9 cellular contexts compared by ENCODE assay signal in the genomic region with DNA sequence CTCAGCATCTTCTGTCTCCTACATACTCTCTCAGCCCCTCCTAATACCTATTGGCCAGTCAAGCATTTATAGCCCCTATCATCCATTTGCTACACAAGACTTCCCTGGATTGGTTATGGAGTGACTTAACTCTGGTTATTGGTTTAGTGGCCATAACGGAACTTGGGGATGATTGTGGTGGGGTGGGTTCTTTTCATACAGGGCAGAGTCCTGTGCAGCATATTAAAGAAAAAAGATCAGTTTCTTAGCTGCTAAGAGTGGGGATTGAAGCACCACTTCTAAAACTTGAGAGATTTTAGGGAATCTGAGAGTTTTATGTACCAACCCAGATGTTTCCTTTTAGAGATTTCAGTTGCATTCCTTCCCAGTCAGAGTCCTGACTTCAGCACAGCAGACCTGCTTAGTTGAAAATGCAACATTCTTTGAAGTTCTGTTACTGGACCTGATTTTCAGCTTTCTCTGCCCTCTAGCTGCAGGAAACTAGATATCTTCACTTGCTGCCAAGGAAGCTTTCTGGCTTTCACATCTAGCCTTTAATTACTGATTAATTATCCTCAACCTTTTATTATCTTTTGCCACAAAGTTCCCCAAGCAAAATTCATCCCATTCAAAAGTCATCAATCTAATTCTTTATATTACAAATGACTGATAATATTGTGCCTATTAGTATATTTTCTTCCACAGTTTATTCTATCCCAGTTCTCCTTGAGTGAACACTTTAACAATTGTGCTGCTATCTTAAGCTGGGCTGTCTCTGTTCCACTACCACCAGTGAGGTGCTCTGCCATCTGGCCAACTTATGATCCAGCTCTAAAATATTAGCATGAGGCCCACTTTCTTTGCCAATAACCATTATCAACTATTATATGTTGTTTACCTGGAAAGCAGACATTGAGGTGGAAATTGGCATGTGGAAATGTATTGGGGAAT.
A peak's percentile ranks its signal among the peaks of the same experiment; 100 is the strongest.
DNase-seq lines count a peak whose midpoint lies in the region; ATAC-seq, FAIRE-seq and TF ChIP-seq lines count a peak whose summit lies in the region.
"Had no signal": no experiment of that assay in that cellular context is flagged by ENCODE, and none has a peak within 500 bp of the region (broad histone marks: within the 10 kb centered on the region; RNA-seq: fewer than 3 reads in every experiment).

No MANE protein-coding gene starts in this region.

- H3K4me3 ChIP-seq in GM12878 (no peak overlapping the region), mesendoderm (ENCODE audit: low read length) (no peak overlapping the region)

- no peak overlapping the region for H2BK120ac ChIP-seq in mesendoderm (ENCODE audit: low read depth, low read length)

- no peak overlapping the region for H2AK5ac ChIP-seq in mesendoderm (ENCODE audit: low read length)

- no peaks in the 10 kb centered on the region for H3K27me3 Mint-ChIP-seq in activated T-helper 17 cell treated with anti-CD3 and anti-CD28 coated beads, Interleukin-2, amount 50 U/mL, for 72 hours

- H3K27ac Mint-ChIP-seq in activated T-helper 17 cell treated with anti-CD3 and anti-CD28 coated beads, Interleukin-2, amount 50 U/mL, for 72 hours = no peak overlapping the region

- FAIRE-seq in GM12878 (lab: Jason Lieb, UNC) = peak; percentile 18

- H3K9ac ChIP-seq in GM12878 (ENCODE audit: control insufficient read depth, insufficient read depth, low read length) (no peak overlapping the region), mesendoderm (ENCODE audit: low read length) (no peak overlapping the region)
- H3K9ac ChIP-seq: KMS-11 had no signal

- POLR2A ChIA-PET in GM12878 (lab: Charles Lee) = no interaction called here

- H3K79me1 ChIP-seq in mesendoderm (ENCODE audit: low read length) = no peaks in the 10 kb centered on the region

- H3K23ac ChIP-seq in mesendoderm (ENCODE audit: low read length) = no peak overlapping the region

- peak overlapping the region; percentile 18 for H3K56ac ChIP-seq in mesendoderm (ENCODE audit: low read length)

- H4K5ac ChIP-seq in mesendoderm (ENCODE audit: low read length) = no peak overlapping the region

- DNase-seq in GM03348 (ENCODE audit: low spot score) (peak; percentile 58), GM12878 (ENCODE audit: low read depth, low spot score) (peak; percentile 8), mesendoderm (peak; percentile 90), HT-29 (ENCODE audit: low spot score) (no peak)
- no peak for DNase-seq in activated CD8-positive, alpha-beta memory T cell treated with anti-CD3 and anti-CD28 coated beads, Interleukin-2, amount 50 U/mL, for 4 hours

- H3K36me3 ChIP-seq in GM12878 (ENCODE audit: control insufficient read depth in 2 of 2, insufficient read depth in 2 of 2, low read length in 1 of 2) = no peaks in the 10 kb centered on the region
- H3K36me3 ChIP-seq in mesendoderm (ENCODE audit: control insufficient read depth, insufficient read depth, low read length) = no peaks in the 10 kb centered on the region

- H3K4me3 Mint-ChIP-seq in activated T-helper 17 cell treated with anti-CD3 and anti-CD28 coated beads, Interleukin-2, amount 50 U/mL, for 72 hours = no peak overlapping the region

- H3K4me1 Mint-ChIP-seq in activated T-helper 17 cell treated with anti-CD3 and anti-CD28 coated beads, Interleukin-2, amount 50 U/mL, for 72 hours = no peaks in the 10 kb centered on the region

- peak in 2 of 3 experiments; percentile 14 to 20; a peak in 1 of 6 replicates for TF ChIP-seq CTCF in GM12878 (IDR thresholded peaks at IDR 0.05 in 2 of 3, conservative IDR thresholded peaks at IDR 0.05 in 1 of 3; ENCODE audit: control insufficient read depth in 2 of 3, extremely low read depth in 1 of 3, insufficient read depth in 1 of 3, low read depth in 3 of 3, low read length in 3 of 3)

- WGBS in GM12878 (ENCODE audit: insufficient coverage, insufficient replicate concordance, low lambda C conversion rate, missing lambda C conversion rate) = 44% methylated on average over 1 of the region's 1 CpG
- no CpG with 5 or more reads among the region's 1 CpG for WGBS in mesendoderm (ENCODE audit: extremely low coverage, insufficient coverage, low lambda C conversion rate)

- H3K9me3 Mint-ChIP-seq in activated T-helper 17 cell treated with anti-CD3 and anti-CD28 coated beads, Interleukin-2, amount 50 U/mL, for 72 hours = no peaks in the 10 kb centered on the region

- no TSS peak for BruUV-seq in GM12878 (replicated peaks; lab: Mats Ljungman, UMichigan)

- no peak for TF ChIP-seq POLR2A in GM12878 (IDR thresholded peaks at IDR 0.05; ENCODE audit: low read depth, low read length)

- no peak for TF ChIP-seq EP300 in GM12878 (IDR thresholded peaks at IDR 0.05; ENCODE audit: borderline replicate concordance in 1 of 2, control insufficient read depth in 1 of 2, low read depth in 2 of 2, low read length in 2 of 2)

- no peak overlapping the region for H2BK5ac ChIP-seq in mesendoderm (ENCODE audit: low read length)

- H3K4me1 ChIP-seq in GM12878 (ENCODE audit: control insufficient read depth, insufficient read depth, low read length) = no peaks in the 10 kb centered on the region
- H3K4me1 ChIP-seq in mesendoderm (ENCODE audit: control insufficient read depth, low read depth, low read length) = no peaks in the 10 kb centered on the region

- no peaks in the 10 kb centered on the region for H3K36me3 Mint-ChIP-seq in activated T-helper 17 cell treated with anti-CD3 and anti-CD28 coated beads, Interleukin-2, amount 50 U/mL, for 72 hours (ENCODE audit: low read depth)

- no peak overlapping the region for H4K8ac ChIP-seq in mesendoderm (ENCODE audit: low read depth, low read length)

- intact Hi-C loops in GM12878 (cut with micrococcal nuclease; ENCODE audit: unreplicated experiment) = no loop called here

- H3K9me3 ChIP-seq in GM12878 (replicated peaks; ENCODE audit: control insufficient read depth, insufficient read depth, low read length) = no peaks in the 10 kb centered on the region

- in situ Hi-C loops in GM12878 (cut with MboI) = no loop called here

- H2BK15ac ChIP-seq in mesendoderm (replicated peaks; ENCODE audit: low read depth) = peak overlapping the region; percentile 47

- RAD21 ChIA-PET in GM12878 (lab: Charles Lee; ENCODE audit: unreplicated experiment) = no interaction called here

- H3K4me2 ChIP-seq in GM12878 (ENCODE audit: control insufficient read depth, insufficient read depth) = no peak overlapping the region
- no peak overlapping the region for H3K4me2 ChIP-seq in mesendoderm (ENCODE audit: low read length)
- H3K4me2 ChIP-seq: KMS-11 had no signal

- SMC1A ChIA-PET in GM12878 (lab: Charles Lee; ENCODE audit: uncharacterized antibody, unreplicated experiment) = interaction anchor here (0.8 to 1.6 kb wide), 4 partner anchors 9 to 188 kb away, joined by 3 to 4 read pairs (median 3); no protein-coding TSS in a partner anchor

- TF ChIP-seq RAD21 in GM12878 (IDR thresholded peaks at IDR 0.05; ENCODE audit: insufficient read depth, low read depth, low read length) = peak; percentile 35; the same call in 1 of the 2 replicates

- CTCF ChIA-PET in GM12878 (lab: Yijun Ruan, JAX) = interaction anchor here (1.2 to 1.9 kb wide), 3 partner anchors 33 to 358 kb away, joined by 3 to 7 read pairs (median 7); no protein-coding TSS in a partner anchor

- H3K4ac ChIP-seq in mesendoderm (ENCODE audit: low read depth, low read length) = peak overlapping the region; percentile 16

- no peaks in the 10 kb centered on the region for H4K20me1 ChIP-seq in GM12878 (ENCODE audit: control insufficient read depth, insufficient read depth)

- ATAC-seq in HG03108 (IDR thresholded peaks at IDR 0.05; ENCODE audit: unreplicated experiment) (peak; percentile 76), GM12878 (peak; percentile 35; the same call in 1 of the 3 replicates), HG03565 (IDR thresholded peaks at IDR 0.05; ENCODE audit: unreplicated experiment) (no peak)
- ATAC-seq in activated T-helper 17 cell treated with anti-CD3 and anti-CD28 coated beads, Interleukin-2, amount 50 U/mL, for 72 hours (replicated peaks) = no peak

- H3K27me3 ChIP-seq in GM12878 (replicated peaks in 1 of 2; ENCODE audit: control insufficient read depth in 2 of 2, insufficient read depth in 2 of 2, low read length in 1 of 2) (no peaks in the 10 kb centered on the region), mesendoderm (ENCODE audit: insufficient read depth, low read length, poor library complexity) (no peaks in the 10 kb centered on the region)

- no peak overlapping the region for H3K18ac ChIP-seq in mesendoderm (ENCODE audit: low read length)

- H3K27ac ChIP-seq in GM12878 (ENCODE audit: control insufficient read depth, insufficient read depth) (no peak overlapping the region), mesendoderm (ENCODE audit: low read depth, low read length) (no peak overlapping the region)
- H3K27ac ChIP-seq: KMS-11 had no signal

- no peaks in the 10 kb centered on the region for H3K79me2 ChIP-seq in GM12878 (ENCODE audit: control insufficient read depth, insufficient read depth, low read length)
- no peaks in the 10 kb centered on the region for H3K79me2 ChIP-seq in mesendoderm (ENCODE audit: control insufficient read depth, insufficient read depth, low read length)

- no peak overlapping the region for H2AFZ ChIP-seq in GM12878 (ENCODE audit: control insufficient read depth, low read depth, low read length)

TF ChIP-seq in GM12878, 131 proteins besides CTCF, POLR2A, EP300 and RAD21 (continues in another document):
- TF ChIP-seq CREM (IDR thresholded peaks at IDR 0.05; ENCODE audit: low read depth) (no peak), NFYA (IDR thresholded peaks at IDR 0.05; ENCODE audit: borderline replicate concordance, low read depth, low read length) (no peak), NBN (IDR thresholded peaks at IDR 0.05) (no peak), CHD1 (IDR thresholded peaks at IDR 0.05; ENCODE audit: low read depth, low read length) (no peak), BHLHE40 (IDR thresholded peaks at IDR 0.05; ENCODE audit: borderline replicate concordance in 1 of 2, low read depth in 2 of 2, low read length in 1 of 2) (no peak), JUNB (IDR thresholded peaks at IDR 0.05) (no peak), SIN3A (IDR thresholded peaks at IDR 0.05; ENCODE audit: low read depth, low read length) (no peak), TCF12 (IDR thresholded peaks at IDR 0.05; ENCODE audit: low read depth, low read length) (no peak)
- TF ChIP-seq, protein P1, sequence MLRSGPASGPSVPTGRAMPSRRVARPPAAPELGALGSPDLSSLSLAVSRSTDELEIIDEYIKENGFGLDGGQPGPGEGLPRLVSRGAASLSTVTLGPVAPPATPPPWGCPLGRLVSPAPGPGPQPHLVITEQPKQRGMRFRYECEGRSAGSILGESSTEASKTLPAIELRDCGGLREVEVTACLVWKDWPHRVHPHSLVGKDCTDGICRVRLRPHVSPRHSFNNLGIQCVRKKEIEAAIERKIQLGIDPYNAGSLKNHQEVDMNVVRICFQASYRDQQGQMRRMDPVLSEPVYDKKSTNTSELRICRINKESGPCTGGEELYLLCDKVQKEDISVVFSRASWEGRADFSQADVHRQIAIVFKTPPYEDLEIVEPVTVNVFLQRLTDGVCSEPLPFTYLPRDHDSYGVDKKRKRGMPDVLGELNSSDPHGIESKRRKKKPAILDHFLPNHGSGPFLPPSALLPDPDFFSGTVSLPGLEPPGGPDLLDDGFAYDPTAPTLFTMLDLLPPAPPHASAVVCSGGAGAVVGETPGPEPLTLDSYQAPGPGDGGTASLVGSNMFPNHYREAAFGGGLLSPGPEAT (IDR thresholded peaks at IDR 0.05; ENCODE audit: low read depth) = no peak

Comparison
In these comparisons a context has a peak if more than half of its experiments do, and no peak if none do; other contexts are left out.
1. DNase-seq: peak in GM03348 (single experiment), GM12878 (single experiment) and mesendoderm (single experiment); none in activated CD8-positive, alpha-beta memory T cell treated with anti-CD3 and anti-CD28 coated beads, Interleukin-2, amount 50 U/mL, for 4 hours (single experiment) and HT-29 (single experiment).
2. ATAC-seq: peak in HG03108 (single experiment) and GM12878 (single experiment); none in HG03565 (single experiment) and activated T-helper 17 cell treated with anti-CD3 and anti-CD28 coated beads, Interleukin-2, amount 50 U/mL, for 72 hours (single experiment).